Comparison of ENCODE assay signal across 8 cellular contexts in the genomic region with DNA sequence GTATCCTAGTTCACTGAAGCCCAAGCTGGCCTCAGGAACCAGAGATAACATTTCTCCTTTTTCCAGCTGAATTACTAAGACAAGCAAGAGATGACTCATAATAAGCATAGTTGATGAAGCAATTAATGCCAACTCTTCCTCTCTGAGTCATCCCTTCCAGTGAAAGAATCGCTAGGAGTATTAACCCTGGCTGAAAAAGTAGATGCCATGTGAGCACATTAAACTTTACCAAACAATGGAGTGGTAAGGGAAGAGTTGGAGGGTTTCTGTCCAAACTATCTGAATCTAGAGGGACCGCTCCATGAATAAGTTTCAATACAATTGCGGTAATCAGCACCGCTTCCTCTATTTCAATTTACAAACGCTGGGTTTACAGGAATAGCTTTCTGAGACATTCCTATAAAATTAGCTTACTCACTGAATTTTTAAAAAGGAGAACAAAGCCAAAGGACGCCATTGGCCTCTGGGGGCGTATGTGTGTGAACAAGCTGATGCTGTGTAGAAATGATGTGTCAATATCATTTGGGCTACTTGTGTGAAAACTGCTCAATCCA. TPM values are rescaled to one million over a fixed set of nuclear protein-coding genes. Genes with fewer than 3 reads are reported as not detected.
DNase-seq lines count a peak whose midpoint lies in the region; ATAC-seq and TF ChIP-seq lines count a peak whose summit lies in the region.

No MANE protein-coding gene starts in this region.

- peak overlapping the region; percentile 82 for H3K27ac Mint-ChIP-seq in activated CD4-positive, alpha-beta T cell treated with anti-CD3 and anti-CD28 coated beads, Interleukin-2, amount 10 ng/mL, durations not matched to agents 7 days and 5 days

- TF ChIP-seq POLR2A in ovary (IDR thresholded peaks at IDR 0.05): no peak

- peak overlapping the region; percentile 48 for H3K4me3 Mint-ChIP-seq in activated CD4-positive, alpha-beta T cell treated with anti-CD3 and anti-CD28 coated beads, Interleukin-2, amount 10 ng/mL, durations not matched to agents 7 days and 5 days

- DNase-seq in BJ (ENCODE audit: low read depth): peak; percentile 80
- peak; percentile 79 for DNase-seq in KBM-7
- no peak for DNase-seq in activated CD4-positive, alpha-beta T cell treated with anti-CD3 and anti-CD28 coated beads, Interleukin-2, amount 10 ng/mL, durations not matched to agents 7 days and 5 days
- peak; percentile 96 for DNase-seq in fibroblast of peridontal ligament (ENCODE audit: extremely low read depth)
- DNase-seq in ovary: peak in 1 of 5 donors; percentile 56
- DNase-seq in NCI-H2171 (lab: John Stamatoyannopoulos, UW): no peak
- no peak for DNase-seq in NCI-H2227 treated with DMSO at 0.1 percent for 48 hours (lab: John Stamatoyannopoulos, UW)

- peak; percentile 43 for ATAC-seq in GM18909 (IDR thresholded peaks at IDR 0.05; ENCODE audit: poor library complexity, unreplicated experiment)

- in situ Hi-C loops in KBM-7 (cut with MboI; ENCODE audit: low pct_unique_long_range_greater_than_20kb, low sequenced_read_pairs): no loop called here

- WGBS in ovary, 3 donors: 11 to 20% (median 17%) methylated on average over 7 of the region's 7 CpGs

- H3K4me1 ChIP-seq in ovary (ENCODE audit: insufficient read depth): peaks cover 2% of the 10 kb centered on the region

- peak overlapping the region; percentile 39 to 50 for H3K27ac ChIP-seq in ovary

- H3K9me3 ChIP-seq in ovary: no peaks in the 10 kb centered on the region

- no peak overlapping the region for H3K4me3 ChIP-seq in BJ (ENCODE audit: low read depth, low read length)
- no peak overlapping the region for H3K4me3 ChIP-seq in ovary

- peaks cover 11% of the 10 kb centered on the region for H3K36me3 Mint-ChIP-seq in activated CD4-positive, alpha-beta T cell treated with anti-CD3 and anti-CD28 coated beads, Interleukin-2, amount 10 ng/mL, durations not matched to agents 7 days and 5 days (ENCODE audit: low read depth)

- no peaks in the 10 kb centered on the region for H3K27me3 ChIP-seq in BJ (ENCODE audit: control insufficient read depth, insufficient read depth, low read length)
- no peaks in the 10 kb centered on the region for H3K27me3 ChIP-seq in ovary

- peaks cover 33% of the 10 kb centered on the region for H3K4me1 Mint-ChIP-seq in activated CD4-positive, alpha-beta T cell treated with anti-CD3 and anti-CD28 coated beads, Interleukin-2, amount 10 ng/mL, durations not matched to agents 7 days and 5 days

- no peak for TF ChIP-seq EP300 in ovary (IDR thresholded peaks at IDR 0.05)

- CTCF ChIA-PET in BJ (lab: Yijun Ruan, JAX): interaction anchor here (0.7 to 1.6 kb wide), 5 partner anchors 10 to 199 kb away, joined by 3 to 4 read pairs (median 3); no protein-coding TSS in a partner anchor
- CTCF ChIA-PET in activated CD4-positive, alpha-beta T cell treated with anti-CD3 and anti-CD28 coated beads, Interleukin-2, amount 10 ng/mL, durations not matched to agents 7 days and 5 days (lab: Charles Lee): interaction anchor here (0.6 to 2.3 kb wide), 6 partner anchors 15 to 50 kb away, joined by 3 to 18 read pairs (median 4); no protein-coding TSS in a partner anchor

- POLR2A ChIA-PET in BJ (lab: Charles Lee): interaction anchor here (0.6 kb wide), 1 partner anchor 91 kb away, joined by 7 read pairs; no protein-coding TSS in a partner anchor
- POLR2A ChIA-PET in activated CD4-positive, alpha-beta T cell treated with anti-CD3 and anti-CD28 coated beads, Interleukin-2, amount 10 ng/mL, durations not matched to agents 7 days and 5 days (lab: Charles Lee): no interaction called here

- intact Hi-C loops in ovary (cut with DNase I): no loop called here

- TF ChIP-seq CTCF in BJ (IDR thresholded peaks at IDR 0.05; ENCODE audit: insufficient read depth, low read depth, low read length): peak; percentile 50
- TF ChIP-seq CTCF in ovary (IDR thresholded peaks at IDR 0.05): peak in 1 of 3 donors; percentile 19

- H3K36me3 ChIP-seq in BJ (ENCODE audit: control insufficient read depth, insufficient read depth, low read length): peaks cover 2% of the 10 kb centered on the region; the same call in 1 of the 2 replicates
- no peaks in the 10 kb centered on the region for H3K36me3 ChIP-seq in ovary

- no peaks in the 10 kb centered on the region for H3K9me3 Mint-ChIP-seq in activated CD4-positive, alpha-beta T cell treated with anti-CD3 and anti-CD28 coated beads, Interleukin-2, amount 10 ng/mL, durations not matched to agents 7 days and 5 days

- no peaks in the 10 kb centered on the region for H3K27me3 Mint-ChIP-seq in activated CD4-positive, alpha-beta T cell treated with anti-CD3 and anti-CD28 coated beads, Interleukin-2, amount 10 ng/mL, durations not matched to agents 7 days and 5 days

RNA-seq across cellular contexts. Expression of a gene that starts 48.3 kb away (rescaled TPM):
- polyA plus RNA-seq in BJ (2011; rRNA removed): 25.2 and 60.2 TPM in 2 replicates
- polyA minus RNA-seq in BJ (2011; rRNA and poly(A)+ RNA removed): 57.5 and 62.3 TPM in 2 replicates
- 10 to 100 TPM; 36.0 to 40.4 TPM for total RNA-seq in activated CD4-positive, alpha-beta T cell treated with anti-CD3 and anti-CD28 coated beads, Interleukin-2, amount 10 ng/mL, durations not matched to agents 7 days and 5 days
- total RNA-seq in ovary: 10 to 100 TPM; 26.4 to 38.2 (median 32.6) TPM
- 10 to 100 TPM in 1 of 2 donors, 1 to 10 TPM in 1; 7.3 to 12.9 TPM for polyA plus RNA-seq in ovary

Comparison
In these comparisons a context has a peak if more than half of its experiments do, and no peak if none do; other contexts are left out.
1. DNase-seq: peak in BJ (single experiment), KBM-7 (single experiment) and fibroblast of peridontal ligament (single experiment); none in activated CD4-positive, alpha-beta T cell treated with anti-CD3 and anti-CD28 coated beads, Interleukin-2, amount 10 ng/mL, durations not matched to agents 7 days and 5 days (single experiment), NCI-H2171 (single experiment) and NCI-H2227 treated with DMSO at 0.1 percent for 48 hours (single experiment).